In the genomic region with DNA sequence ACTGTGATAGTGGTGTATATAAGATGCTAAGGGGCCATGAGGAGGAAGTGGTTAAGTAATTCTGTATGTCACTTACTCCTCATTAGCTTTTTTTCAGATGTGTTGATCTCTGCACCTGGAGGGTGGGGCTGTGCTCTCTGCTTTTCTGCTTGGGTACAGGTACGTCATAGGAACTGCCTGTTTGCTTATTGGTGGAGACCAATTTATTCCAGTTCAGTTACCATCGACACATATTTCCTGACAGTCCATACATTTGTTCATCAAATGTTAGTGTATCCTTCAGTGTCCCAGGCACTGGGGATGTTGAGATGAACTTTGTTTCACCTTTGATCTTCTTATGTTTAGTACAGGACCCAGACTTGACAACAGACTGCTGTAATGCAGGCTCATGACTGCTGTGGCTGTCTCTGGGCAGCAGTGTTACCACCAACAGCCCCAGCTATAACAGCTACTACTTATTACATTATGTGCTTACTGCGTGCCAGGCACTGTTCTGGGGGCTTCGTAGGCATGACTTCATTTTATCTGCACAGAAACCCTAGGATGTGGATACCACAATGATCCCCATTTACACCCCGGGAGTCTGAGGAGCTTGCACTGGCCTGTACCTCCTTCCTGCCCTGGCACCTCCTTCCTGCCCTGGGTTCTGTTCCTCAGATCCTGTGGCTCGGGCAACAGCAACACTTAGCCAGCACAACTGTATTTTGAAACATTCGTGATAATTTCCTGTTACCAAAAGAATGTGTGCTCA, we compare ENCODE assay signal across 10 cellular contexts.
DNase-seq lines count a peak whose midpoint lies in the region; ATAC-seq and TF ChIP-seq lines count a peak whose summit lies in the region.
"Had no signal": no experiment of that assay in that cellular context is flagged by ENCODE, and none has a peak within 500 bp of the region (broad histone marks: within the 10 kb centered on the region; RNA-seq: fewer than 3 reads in every experiment).

No MANE protein-coding gene starts in this region.

- no peaks in the 10 kb centered on the region for H3K36me3 ChIP-seq in Caco-2 (ENCODE audit: control insufficient read depth, insufficient read depth, low read length)
- no peaks in the 10 kb centered on the region for H3K36me3 ChIP-seq in heart left ventricle
- H3K36me3 ChIP-seq: pancreas, tibial nerve had no signal

- no peak overlapping the region for H3K4me3 ChIP-seq in Caco-2 (ENCODE audit: low read depth, low read length)
- H3K4me3 ChIP-seq in heart left ventricle = no peak overlapping the region
- H3K4me3 ChIP-seq: pancreas, tibial nerve had no signal

- CTCF ChIA-PET in Caco-2 (lab: Charles Lee) = no interaction called here

- no peak for TF ChIP-seq POLR2A in heart left ventricle (IDR thresholded peaks at IDR 0.05)

- intact Hi-C loops in Caco-2 (cut with micrococcal nuclease; ENCODE audit: unreplicated experiment) (no loop called here), heart left ventricle (cut with DNase I) (no loop called here)

- TF ChIP-seq CTCF in Caco-2 (IDR thresholded peaks at IDR 0.05; ENCODE audit: insufficient read depth in 1 of 2, low read depth in 1 of 2, low read length in 1 of 2, severe bottlenecking in 1 of 2, unreplicated experiment in 1 of 2) (no peak), heart left ventricle (IDR thresholded peaks at IDR 0.05) (no peak)

- H3K4me3 Mint-ChIP-seq in Caco-2 (ENCODE audit: unreplicated experiment) = no peak overlapping the region

- 69 to 76% (median 72%) methylated on average over 7 of the region's 7 CpGs for WGBS in heart left ventricle, 4 donors

- H3K27ac ChIP-seq in heart left ventricle = peak overlapping the region in 1 of 12 donors; percentile 62
- H3K27ac ChIP-seq: pancreas had no signal

- BruUV-seq in Caco-2 (replicated peaks; lab: Mats Ljungman, UMichigan) = no TSS peak

- POLR2A ChIA-PET in Caco-2 (lab: Charles Lee) = no interaction called here

- H3K9me3 Mint-ChIP-seq in Caco-2 (ENCODE audit: unreplicated experiment) = no peaks in the 10 kb centered on the region

- DNase-seq in NOMO-1 treated with dmso at 0.1 percent for 144 hours (lab: John Stamatoyannopoulos, UW; ENCODE audit: unreplicated experiment) (peak; percentile 26), Caco-2 (no peak), heart left ventricle (no peak), globus pallidus (ENCODE audit: low spot score) (no peak)
- peak; percentile 4 for DNase-seq in activated T-helper 9 cell treated with anti-CD3 and anti-CD28 coated beads, Interleukin-2, amount 50 U/mL, for 16 hours (ENCODE audit: low read depth)
- peak; percentile 6 for DNase-seq in stimulated activated CD4-positive, alpha-beta T cell treated with anti-CD3 and anti-CD28 coated beads, Interleukin-4, amount 100 ng/mL, for 1 hour
- DNase-seq: pancreas had no signal

- ATAC-seq in GM19351 (IDR thresholded peaks at IDR 0.05; ENCODE audit: unreplicated experiment) = peak; percentile 98
- ATAC-seq in GM21737 (IDR thresholded peaks at IDR 0.05; ENCODE audit: unreplicated experiment) = no peak
- ATAC-seq in heart left ventricle = no peak
- ATAC-seq: pancreas had no signal

- H3K27ac Mint-ChIP-seq in Caco-2 (ENCODE audit: unreplicated experiment) = no peak overlapping the region

- no peaks in the 10 kb centered on the region for H3K27me3 ChIP-seq in Caco-2 (replicated peaks; ENCODE audit: control insufficient read depth, insufficient read depth, low read length)
- H3K27me3 ChIP-seq in heart left ventricle = no peaks in the 10 kb centered on the region
- H3K27me3 ChIP-seq: pancreas, tibial nerve had no signal

- H3K4me1 ChIP-seq in Caco-2 (no peaks in the 10 kb centered on the region), heart left ventricle (no peaks in the 10 kb centered on the region)
- H3K4me1 ChIP-seq: pancreas, tibial nerve had no signal

- H3K36me3 Mint-ChIP-seq in Caco-2 (ENCODE audit: insufficient read depth, unreplicated experiment) = no peaks in the 10 kb centered on the region

- H3K4me1 Mint-ChIP-seq in Caco-2 (ENCODE audit: low read depth, unreplicated experiment) = no peaks in the 10 kb centered on the region

- H3K9me3 ChIP-seq in Caco-2 (no peaks in the 10 kb centered on the region), heart left ventricle (no peaks in the 10 kb centered on the region)
- H3K9me3 ChIP-seq: pancreas had no signal

- peaks cover 2% of the 10 kb centered on the region for H3K27me3 Mint-ChIP-seq in Caco-2 (ENCODE audit: insufficient read depth, unreplicated experiment)

Comparison
In these comparisons a context has a peak if more than half of its experiments do, and no peak if none do; other contexts are left out.
1. DNase-seq: peak in NOMO-1 treated with dmso at 0.1 percent for 144 hours (single experiment), activated T-helper 9 cell treated with anti-CD3 and anti-CD28 coated beads, Interleukin-2, amount 50 U/mL, for 16 hours (single experiment) and stimulated activated CD4-positive, alpha-beta T cell treated with anti-CD3 and anti-CD28 coated beads, Interleukin-4, amount 100 ng/mL, for 1 hour (single experiment); none in Caco-2 (0 of 2), heart left ventricle (0 of 5) and globus pallidus (single experiment).